Comparison of ENCODE assay signal across 8 cellular contexts in genomic region chr7:39623312-39624201, GRCh38.
DNase-seq lines count a peak whose midpoint lies in the region; ATAC-seq lines count a peak whose summit lies in the region.

Gene RALA (plus strand): TSS chr7:39623572. CDS start chr7:39686668, 63,096 bp downstream.

- peak within 1 kb of the TSS; percentile 80 for H3K27ac ChIP-seq in effector memory CD4-positive, alpha-beta T cell (ENCODE audit: insufficient read depth, low read length, poor library complexity, severe bottlenecking)

- no peaks in the 10 kb centered on the region for H3K36me3 ChIP-seq in effector memory CD4-positive, alpha-beta T cell (ENCODE audit: control insufficient read depth, insufficient read depth, low read length)

- H3K4me1 ChIP-seq in effector memory CD4-positive, alpha-beta T cell (ENCODE audit: control insufficient read depth, insufficient read depth, low read length, poor library complexity, severe bottlenecking), result peaks cover 12% of the 10 kb centered on the region

- peak; percentile 55 for ATAC-seq in GM19468 (IDR thresholded peaks at IDR 0.05; ENCODE audit: extremely low read depth, unreplicated experiment)

- H3K4me3 ChIP-seq in effector memory CD4-positive, alpha-beta T cell (ENCODE audit: insufficient read depth, low read depth, low read length, poor library complexity, severe bottlenecking), result peak within 1 kb of the TSS; percentile 81

- no peaks in the 10 kb centered on the region for H3K9me3 ChIP-seq in effector memory CD4-positive, alpha-beta T cell (ENCODE audit: control insufficient read depth, low read length)

- DNase-seq in COLO668 (lab: John Stamatoyannopoulos, UW; ENCODE audit: unreplicated experiment) (peak; percentile 94), HS-5 (ENCODE audit: low read depth) (peak; percentile 91), NOMO-1 (lab: John Stamatoyannopoulos, UW; ENCODE audit: unreplicated experiment in 2 of 2) (peak; percentile 61 to 88), medulla oblongata (ENCODE audit: extremely low spot score) (peak; percentile 96)
- DNase-seq in activated CD8-positive, alpha-beta memory T cell treated with anti-CD3 and anti-CD28 coated beads for 4 hours (ENCODE audit: low read depth in 2 of 2), result peak; percentile 80 to 84
- DNase-seq in effector memory CD4-positive, alpha-beta T cell, result peak; percentile 75 to 86 (median 82)
- DNase-seq in stimulated activated CD4-positive, alpha-beta T cell treated with anti-CD3 and anti-CD28 coated beads, TNF-alpha, amount 100 ng/mL, for 48 hours (ENCODE audit: low read depth in 3 of 3), result peak; percentile 77 to 88 (median 80)

- H3K27me3 ChIP-seq in effector memory CD4-positive, alpha-beta T cell (replicated peaks; ENCODE audit: control insufficient read depth, insufficient read depth, low read length, poor library complexity, severe bottlenecking), result no peaks in the 10 kb centered on the region

Comparison
In these comparisons a context has a peak if more than half of its experiments do, and no peak if none do; other contexts are left out.
1. Peak in every context shown above with its lines: DNase-seq, ATAC-seq, H3K4me3 ChIP-seq and H3K27ac ChIP-seq.